8 cellular contexts compared by ENCODE assay signal in genomic region chr1:175146535-175147213, GRCh38. TPM values are rescaled to one million over a fixed set of nuclear protein-coding genes. Genes with fewer than 3 reads are reported as not detected.
DNase-seq lines count a peak whose midpoint lies in the region; ATAC-seq and TF ChIP-seq lines count a peak whose summit lies in the region.

No MANE protein-coding gene starts in this region.

- H3K4me1 Mint-ChIP-seq in endothelial cell (ENCODE audit: unreplicated experiment): peaks cover 15% of the 10 kb centered on the region

- peak; percentile 45 for ATAC-seq in HG03354 (IDR thresholded peaks at IDR 0.05; ENCODE audit: poor library complexity, severe bottlenecking, unreplicated experiment)
- peak; percentile 75 for ATAC-seq in mucosa of descending colon
- ATAC-seq in GM21717 (IDR thresholded peaks at IDR 0.05; ENCODE audit: unreplicated experiment): no peak

- peak; percentile 89 for TF ChIP-seq CTCF in GM12874 (IDR thresholded peaks at IDR 0.05; ENCODE audit: insufficient read depth, low read depth, low read length)
- TF ChIP-seq CTCF in endothelial cell (IDR thresholded peaks at IDR 0.05; ENCODE audit: unreplicated experiment): peak; percentile 84
- TF ChIP-seq CTCF in mucosa of descending colon (IDR thresholded peaks at IDR 0.05): peak; percentile 69

- peaks cover 15% of the 10 kb centered on the region for H3K27me3 Mint-ChIP-seq in endothelial cell (ENCODE audit: unreplicated experiment)

- DNase-seq in NOMO-1 (lab: John Stamatoyannopoulos, UW; ENCODE audit: unreplicated experiment in 2 of 2) (peak; percentile 29 to 37), endothelial cell (ENCODE audit: low spot score) (peak; percentile 86), mucosa of descending colon (peak; percentile 63 to 75 (median 74))
- peak; percentile 87 for DNase-seq in activated CD8-positive, alpha-beta memory T cell treated with anti-CD3 and anti-CD28 coated beads for 24 hours
- DNase-seq in stimulated activated CD8-positive, alpha-beta memory T cell treated with anti-CD3 and anti-CD28 coated beads, Interleukin-7, amount 100 ng/mL, for 24 hours (ENCODE audit: low read depth): peak; percentile 55

- H3K36me3 Mint-ChIP-seq in endothelial cell (ENCODE audit: low read depth, unreplicated experiment): peaks cover 6% of the 10 kb centered on the region

- intact Hi-C loops in mucosa of descending colon (cut with DNase I, micrococcal nuclease): no loop called here

- H3K9me3 Mint-ChIP-seq in endothelial cell (ENCODE audit: unreplicated experiment): no peaks in the 10 kb centered on the region

- H3K4me1 ChIP-seq in mucosa of descending colon (ENCODE audit: low read depth): no peaks in the 10 kb centered on the region

- H3K36me3 ChIP-seq in mucosa of descending colon (ENCODE audit: low read depth): no peaks in the 10 kb centered on the region

- H3K9me3 ChIP-seq in mucosa of descending colon: no peaks in the 10 kb centered on the region

- H3K27ac Mint-ChIP-seq in endothelial cell (ENCODE audit: unreplicated experiment): no peak overlapping the region

- H3K4me3 Mint-ChIP-seq in endothelial cell (ENCODE audit: unreplicated experiment): no peak overlapping the region

- H3K4me3 ChIP-seq in mucosa of descending colon: no peak overlapping the region

RNA-seq across cellular contexts. Expression of gene KIAA0040, which starts 45.9 kb away (rescaled TPM):
- total RNA-seq in endothelial cell (ENCODE audit: unreplicated experiment) (4.1 TPM), mucosa of descending colon (10 to 100 TPM; 13.3 to 18.8 (median 13.3) TPM)

Comparison
In these comparisons a context has a peak if more than half of its experiments do, and no peak if none do; other contexts are left out.
1. DNase-seq: peak in every context shown above with its lines; median percentile 87 in activated CD8-positive, alpha-beta memory T cell treated with anti-CD3 and anti-CD28 coated beads for 24 hours; 86 in endothelial cell; 74 in mucosa of descending colon; 55 in stimulated activated CD8-positive, alpha-beta memory T cell treated with anti-CD3 and anti-CD28 coated beads, Interleukin-7, amount 100 ng/mL, for 24 hours; 33 in NOMO-1.